Comparison of ENCODE assay signal across 18 cellular contexts in the genomic region with DNA sequence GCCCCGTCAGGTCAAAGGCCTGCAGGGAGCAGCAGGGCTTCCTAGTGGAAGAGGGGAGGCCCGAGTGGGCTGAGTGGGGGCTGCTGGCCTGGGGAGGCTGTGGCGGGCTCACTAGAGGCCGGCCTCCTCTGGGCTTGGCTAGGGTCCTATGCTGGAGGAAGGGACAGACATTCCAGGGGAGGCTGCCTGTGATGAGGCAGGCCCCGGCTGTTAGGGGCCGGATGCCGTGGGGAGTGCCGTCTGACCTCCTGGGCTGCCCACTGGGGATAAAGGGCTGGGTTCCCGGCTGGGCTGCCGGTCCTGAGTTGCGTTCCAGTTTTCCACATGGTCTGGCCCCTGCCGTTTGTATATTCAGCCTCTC. TPM values are rescaled to one million over a fixed set of nuclear protein-coding genes. Genes with fewer than 3 reads are reported as not detected.
DNase-seq lines count a peak whose midpoint lies in the region; ATAC-seq and TF ChIP-seq lines count a peak whose summit lies in the region.
"Had no signal": no experiment of that assay in that cellular context is flagged by ENCODE, and none has a peak within 500 bp of the region (broad histone marks: within the 10 kb centered on the region; RNA-seq: fewer than 3 reads in every experiment).

No MANE protein-coding gene starts in this region.

- H3K4me1 Mint-ChIP-seq in nephron: peaks cover 8% of the 10 kb centered on the region

- H3K4me1 ChIP-seq in heart right ventricle (peaks cover 0 to 21% (median 5%) of the 10 kb centered on the region in 9 donors), transverse colon (peaks cover 0 to 8% (median 2%) of the 10 kb centered on the region in 4 donors)

- no peak for TF ChIP-seq CTCF in coronary artery (IDR thresholded peaks at IDR 0.05)
- TF ChIP-seq CTCF in heart right ventricle (IDR thresholded peaks at IDR 0.05): no peak
- no peak for TF ChIP-seq CTCF in nephron (IDR thresholded peaks at IDR 0.05; ENCODE audit: unreplicated experiment in 3 of 3)
- TF ChIP-seq CTCF in transverse colon (IDR thresholded peaks at IDR 0.05): no peak

- H3K27me3 Mint-ChIP-seq in nephron (ENCODE audit: low read depth): peaks cover 6% of the 10 kb centered on the region

- H3K4me3 Mint-ChIP-seq in nephron: no peak overlapping the region
- H3K4me3 Mint-ChIP-seq: CD8-positive, alpha-beta T cell; HFFc6 had no signal

- ATAC-seq in heart right ventricle (peak; percentile 40 to 92 (median 78)), GM18909 (IDR thresholded peaks at IDR 0.05; ENCODE audit: poor library complexity, unreplicated experiment) (no peak)
- ATAC-seq: CD8-positive, alpha-beta T cell had no signal

- H3K27ac Mint-ChIP-seq in nephron: peak overlapping the region in 2 of 3 experiments; percentile 54 to 60
- H3K27ac Mint-ChIP-seq: CD8-positive, alpha-beta T cell; HFFc6 had no signal

- no peaks in the 10 kb centered on the region for H3K9me3 Mint-ChIP-seq in nephron
- H3K9me3 Mint-ChIP-seq: CD8-positive, alpha-beta T cell; HFFc6 had no signal

- DNase-seq in coronary artery (ENCODE audit: low spot score) (peak; percentile 65), heart right ventricle (peak; percentile 41 to 69), transverse colon (peak; percentile 7), NCI-H1048 (lab: John Stamatoyannopoulos, UW) (no peak), NCI-H69 (lab: John Stamatoyannopoulos, UW) (no peak)
- no peak for DNase-seq in stimulated activated CD4-positive, alpha-beta T cell treated with anti-CD3 and anti-CD28 coated beads, Interleukin-1b, Interleukin-23, amount 100 ng/mL, for 48 hours
- DNase-seq: CD8-positive, alpha-beta T cell; DND-41; GDM1; HFFc6; KG1; NCI-H1092 treated with DMSO at 0.1 percent for 48 hours; NCI-H1694; NCI-H2107; NCI-H446 treated with DMSO at 0.1 percent for 48 hours had no signal

- peaks cover 0 to 66% (median 16%) of the 10 kb centered on the region in 7 donors for H3K27me3 ChIP-seq in heart right ventricle
- H3K27me3 ChIP-seq in transverse colon: peaks cover 8% of the 10 kb centered on the region

- no peaks in the 10 kb centered on the region for H3K36me3 Mint-ChIP-seq in nephron (ENCODE audit: low read depth)
- H3K36me3 Mint-ChIP-seq: CD8-positive, alpha-beta T cell had no signal

- intact Hi-C loops in heart right ventricle (cut with DNase I): no loop called here
- intact Hi-C loops in transverse colon (cut with DNase I; ENCODE audit: low total_unique reads): no loop called here

- H3K27ac ChIP-seq in coronary artery (no peak overlapping the region), heart right ventricle (peak overlapping the region in 1 of 10 donors; percentile 19), transverse colon (no peak overlapping the region)

- TF ChIP-seq POLR2A in transverse colon (IDR thresholded peaks at IDR 0.05): no peak

- WGBS in heart right ventricle, 2 donors: 31 to 52% methylated on average over 11 to 12 of the region's 12 CpGs
- WGBS in transverse colon (ENCODE audit: low coverage in 1 of 2), 2 donors: 81% methylated on average over 11 of the region's 12 CpGs; no CpG with 5 or more reads in 1 of the 2 donors

- no peaks in the 10 kb centered on the region for H3K9me3 ChIP-seq in heart right ventricle
- no peaks in the 10 kb centered on the region for H3K9me3 ChIP-seq in transverse colon

- no peak for TF ChIP-seq EP300 in transverse colon (IDR thresholded peaks at IDR 0.05; ENCODE audit: low read depth)

- H3K36me3 ChIP-seq in heart right ventricle (no peaks in the 10 kb centered on the region), transverse colon (no peaks in the 10 kb centered on the region)

- H3K4me3 ChIP-seq in coronary artery (no peak overlapping the region), heart right ventricle (no peak overlapping the region), transverse colon (no peak overlapping the region)

- in situ Hi-C loops in transverse colon (cut with MboI; ENCODE audit: low pct_ligation_motif_present in 1 of 4, low pct_unique_long_range_greater_than_20kb in 1 of 4, low sequenced_read_pairs in 3 of 4): no loop called here

RNA-seq across cellular contexts. Expression of a gene that starts 21.1 kb away (rescaled TPM):
- total RNA-seq in heart right ventricle (10 to 100 TPM in 1 of 10 donors, 1 to 10 TPM in 9; 3.7 to 10.3 (median 5.3) TPM), transverse colon (100 to 1,000 TPM in 1 of 4 donors, 10 to 100 TPM in 3; 33.7 to 101 (median 50.1) TPM)
- polyA plus RNA-seq in heart right ventricle: 10 to 100 TPM in 1 of 2 donors, 1 to 10 TPM in 1; 6.8 to 12.0 TPM

RNA-seq across cellular contexts. Expression of a gene that starts 25.2 kb away (rescaled TPM):
- under 1 TPM in 3 of 10 donors, not detected in 7; 0.17 to 0.77 (median 0.67) TPM for total RNA-seq in heart right ventricle
- polyA plus RNA-seq in heart right ventricle: 1 to 10 TPM in 1 of 2 donors, under 1 TPM in 1; 0.46 to 3.9 TPM
- total RNA-seq in transverse colon: 10 to 100 TPM in 3 of 4 donors, not detected in 1; 10.5 to 16.7 (median 12.4) TPM
- total RNA-seq: HFFc6, M059J had no signal

RNA-seq across cellular contexts. Expression of a gene that starts 51.5 kb away (rescaled TPM):
- total RNA-seq in heart right ventricle (10 to 100 TPM in 7 of 10 donors, 1 to 10 TPM in 3; 7.5 to 43.8 (median 13.0) TPM), transverse colon (100 to 1,000 TPM; 178 to 758 (median 278) TPM)
- polyA plus RNA-seq in heart right ventricle: 10 to 100 TPM; 19.3 to 59.6 TPM

Comparison
In these comparisons a context has a peak if more than half of its experiments do, and no peak if none do; other contexts are left out.
1. DNase-seq: peak in coronary artery (single experiment), heart right ventricle (2 of 2) and transverse colon (single experiment); none in NCI-H1048 (single experiment), NCI-H69 (single experiment) and stimulated activated CD4-positive, alpha-beta T cell treated with anti-CD3 and anti-CD28 coated beads, Interleukin-1b, Interleukin-23, amount 100 ng/mL, for 48 hours (single experiment).